Comparison of ENCODE assay signal across 8 cellular contexts in the genomic region with DNA sequence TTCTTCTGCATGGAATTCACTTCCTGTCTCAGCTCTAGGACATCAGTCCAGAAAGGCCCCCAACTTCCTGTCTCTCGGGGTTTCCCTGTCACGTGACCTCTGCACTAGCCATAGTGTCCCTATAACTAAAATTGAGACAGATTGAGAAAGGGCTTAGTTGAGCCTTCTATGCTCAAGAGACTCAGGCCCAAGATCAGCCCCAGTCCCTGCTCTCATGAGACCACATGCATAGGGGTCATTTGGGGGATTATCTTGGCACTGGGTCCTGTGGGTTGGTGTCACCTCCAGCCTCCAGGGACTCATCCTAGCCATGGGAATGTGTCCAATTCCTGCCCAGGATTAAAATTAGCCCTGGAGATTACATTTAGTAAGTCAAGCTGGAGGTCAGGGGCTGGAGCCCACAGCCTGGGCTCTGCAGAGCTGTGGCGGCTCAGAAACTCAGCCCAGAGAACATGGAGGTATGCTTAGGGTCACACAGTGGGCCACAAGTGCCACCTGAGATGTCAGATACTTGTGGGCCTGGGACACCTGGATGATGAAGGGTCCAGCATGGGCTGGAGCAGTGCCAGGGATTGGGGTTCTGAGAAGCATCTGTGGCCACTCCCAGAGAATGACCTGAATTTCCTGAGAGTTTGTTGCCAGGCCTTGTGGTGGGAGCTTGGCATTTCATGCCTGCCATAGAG.
DNase-seq lines count a peak whose midpoint lies in the region; ATAC-seq and TF ChIP-seq lines count a peak whose summit lies in the region.
"Not testable (repeated sequence)": the region's sequence is repeated elsewhere in the genome, so short reads cannot be mapped to it uniquely, and the experiment has no call there.

No MANE protein-coding gene starts in this region.

- not testable (repeated sequence) for H3K4me2 ChIP-seq in mesendoderm (ENCODE audit: low read length)

- not testable (repeated sequence) for TF ChIP-seq POLR2A in heart left ventricle (IDR thresholded peaks at IDR 0.05); upper lobe of left lung (IDR thresholded peaks at IDR 0.05)

- H3K18ac ChIP-seq in mesendoderm (ENCODE audit: low read length), result not testable (repeated sequence)

- H3K79me2 ChIP-seq in mesendoderm (ENCODE audit: control insufficient read depth, insufficient read depth, low read length), result not testable (repeated sequence)

- not testable (repeated sequence) for H3K4me1 ChIP-seq in HUES48 (ENCODE audit: control insufficient read depth, insufficient read depth, low read length); heart left ventricle; mesendoderm (ENCODE audit: control insufficient read depth, low read depth, low read length); upper lobe of left lung

- not testable (repeated sequence) for H2AK5ac ChIP-seq in mesendoderm (ENCODE audit: low read length)

- not testable (repeated sequence) for H2BK120ac ChIP-seq in mesendoderm (ENCODE audit: low read depth, low read length)

- H3K4me3 ChIP-seq in HUES48 (ENCODE audit: low read depth, low read length) (peak overlapping the region; percentile 3; the same call in 1 of the 2 replicates), mesendoderm (ENCODE audit: low read length) (peak overlapping the region; percentile 10)
- not testable (repeated sequence) for H3K4me3 ChIP-seq in heart left ventricle, upper lobe of left lung

- TF ChIP-seq CTCF in heart left ventricle (IDR thresholded peaks at IDR 0.05); upper lobe of left lung (IDR thresholded peaks at IDR 0.05): not testable (repeated sequence)

- peak in 2 of 4 donors; percentile 5 to 9 for ATAC-seq in heart left ventricle
- peak; percentile 6 for ATAC-seq in left colon
- ATAC-seq in sciatic nerve, result peak; percentile 2
- ATAC-seq in upper lobe of left lung (ENCODE audit: low FRiP score in 2 of 2), result peak; percentile 9 to 34

- not testable (repeated sequence) for H4K5ac ChIP-seq in mesendoderm (ENCODE audit: low read length)

- not testable (repeated sequence) for H3K27me3 ChIP-seq in HUES48 (ENCODE audit: control insufficient read depth, insufficient read depth, low read length); heart left ventricle; mesendoderm (ENCODE audit: insufficient read depth, low read length, poor library complexity); upper lobe of left lung

- peaks cover 72% of the 10 kb centered on the region for H3K9me3 ChIP-seq in HUES48 (ENCODE audit: control insufficient read depth, insufficient read depth, low read length)
- H3K9me3 ChIP-seq in heart left ventricle, result peaks cover 0 to 79% (median 26%) of the 10 kb centered on the region in 12 donors
- H3K9me3 ChIP-seq in upper lobe of left lung, result peaks cover 3 to 53% (median 30%) of the 10 kb centered on the region in 4 donors

- H3K56ac ChIP-seq in mesendoderm (ENCODE audit: low read length), result not testable (repeated sequence)

- H3K79me1 ChIP-seq in mesendoderm (ENCODE audit: low read length), result not testable (repeated sequence)

- H4K8ac ChIP-seq in mesendoderm (ENCODE audit: low read depth, low read length), result not testable (repeated sequence)

- intact Hi-C loops in heart left ventricle (cut with DNase I); left colon (cut with DNase I, micrococcal nuclease); sciatic nerve (cut with DNase I): not testable (repeated sequence)

- H3K27ac ChIP-seq in HUES48 (ENCODE audit: low read depth, low read length); heart left ventricle; mesendoderm (ENCODE audit: low read depth, low read length); upper lobe of left lung: not testable (repeated sequence)

- not testable (repeated sequence) for H3K9ac ChIP-seq in HUES48 (ENCODE audit: low read depth, low read length); mesendoderm (ENCODE audit: low read length)

- not testable (repeated sequence) for H2BK5ac ChIP-seq in mesendoderm (ENCODE audit: low read length)

- 65 to 77% (median 73%) methylated on average over 3 of the region's 3 CpGs for WGBS in heart left ventricle, 4 donors
- no CpG with 5 or more reads among the region's 3 CpGs for WGBS in mesendoderm (ENCODE audit: extremely low coverage, insufficient coverage, low lambda C conversion rate)
- 77 to 78% methylated on average over 3 of the region's 3 CpGs for WGBS in upper lobe of left lung, 2 donors

- H3K23ac ChIP-seq in mesendoderm (ENCODE audit: low read length), result not testable (repeated sequence)

- DNase-seq in AG08396 (ENCODE audit: low spot score) (peak; percentile 5), epidermal melanocyte (ENCODE audit: insufficient read length, low spot score) (peak; percentile 13), heart left ventricle (peak in 4 of 5 donors; percentile 8 to 62 (median 24)), upper lobe of left lung (peak in 1 of 2 donors; percentile 39)
- not testable (repeated sequence) for DNase-seq in left colon; mesendoderm; sciatic nerve (ENCODE audit: low spot score)

- H2BK15ac ChIP-seq in mesendoderm (replicated peaks; ENCODE audit: low read depth), result not testable (repeated sequence)

- not testable (repeated sequence) for H3K4ac ChIP-seq in mesendoderm (ENCODE audit: low read depth, low read length)

- H3K36me3 ChIP-seq in HUES48 (ENCODE audit: control insufficient read depth, insufficient read depth, low read length); heart left ventricle; mesendoderm (ENCODE audit: control insufficient read depth, insufficient read depth, low read length); upper lobe of left lung: not testable (repeated sequence)

- TF ChIP-seq EP300 in upper lobe of left lung (IDR thresholded peaks at IDR 0.05), result not testable (repeated sequence)
